2 cellular contexts compared by ENCODE assay signal in genomic region chr10:45235823-45236222, GRCh38.
TF ChIP-seq lines count a peak whose summit lies in the region.

No MANE protein-coding gene starts in this region.

TF ChIP-seq in SK-N-SH, 30 proteins besides CTCF, POLR2A, EP300 and RAD21 (continued from another document):
- TF ChIP-seq RXRA (IDR thresholded peaks at IDR 0.05; ENCODE audit: borderline replicate concordance, low read depth) = no peak
- TF ChIP-seq GABPA (IDR thresholded peaks at IDR 0.05; ENCODE audit: low read depth) = no peak
- TF ChIP-seq REST (IDR thresholded peaks at IDR 0.05; ENCODE audit: low read depth, low read length) = no peak

TF ChIP-seq in SK-N-SH treated with all-trans-retinoic acid at 6 μM for 48 hours, 23 proteins besides CTCF, POLR2A, EP300 and RAD21 (continued from another document):
- TF ChIP-seq CREB5 (CRISPR knock-in tag; IDR thresholded peaks at IDR 0.05; ENCODE audit: low read depth) = no peak
- no peak for TF ChIP-seq CSDC2 (CRISPR knock-in tag; IDR thresholded peaks at IDR 0.05)
- TF ChIP-seq ESRRG (CRISPR knock-in tag; IDR thresholded peaks at IDR 0.05) = no peak
- no peak for TF ChIP-seq BACH2 (CRISPR knock-in tag; IDR thresholded peaks at IDR 0.05; ENCODE audit: borderline replicate concordance)
